Comparison of ENCODE assay signal across 1 cellular context in genomic region chr19:5718579-5719273, GRCh38.
A peak's percentile ranks its signal among the peaks of the same experiment; 100 is the strongest.
TF ChIP-seq lines count a peak whose summit lies in the region.

No MANE protein-coding gene starts in this region.

TF ChIP-seq in K562, 482 proteins besides CTCF, POLR2A, EP300 and RAD21 (continued from another document and continues in another):
- no peak for TF ChIP-seq GTF2B (IDR thresholded peaks at IDR 0.05; ENCODE audit: extremely low read depth, insufficient read length)
- TF ChIP-seq POU5F1 (IDR thresholded peaks at IDR 0.05; ENCODE audit: borderline replicate concordance, low read depth, low read length, partially characterized antibody): no peak
- TF ChIP-seq HNRNPK (IDR thresholded peaks at IDR 0.05; ENCODE audit: low read depth, low read length, poor library complexity, severe bottlenecking): no peak
- TF ChIP-seq ZFX (CRISPR knock-in tag; IDR thresholded peaks at IDR 0.05): peak; percentile 64
- TF ChIP-seq ZZZ3 (IDR thresholded peaks at IDR 0.05): no peak
- TF ChIP-seq CREBBP (IDR thresholded peaks at IDR 0.05; ENCODE audit: low read depth, low read length): no peak
- no peak for TF ChIP-seq ELK1 (CRISPR knock-in tag; IDR thresholded peaks at IDR 0.05)
- TF ChIP-seq U2AF1 (optimal IDR thresholded peaks at IDR 0.05; ENCODE audit: low read depth, low read length): no peak
- TF ChIP-seq MIER1 (IDR thresholded peaks at IDR 0.05; ENCODE audit: low read depth): 0 out of 2 replicates have a peak, but pooled peaks have one; percentile 13
- no peak for TF ChIP-seq ZNF830 (CRISPR knock-in tag; IDR thresholded peaks at IDR 0.05)
- no peak for TF ChIP-seq ZNF511 (CRISPR knock-in tag; IDR thresholded peaks at IDR 0.05)
- TF ChIP-seq SIRT6 (IDR thresholded peaks at IDR 0.05; ENCODE audit: low read depth, low read length): no peak
- TF ChIP-seq ETS1 (conservative IDR thresholded peaks at IDR 0.05; ENCODE audit: control insufficient read depth, low read depth, low read length): no peak
- TF ChIP-seq EZH2 (IDR thresholded peaks at IDR 0.05; ENCODE audit: borderline replicate concordance, low read depth, low read length): no peak
- no peak for TF ChIP-seq ELF2 (CRISPR knock-in tag; IDR thresholded peaks at IDR 0.05)
- TF ChIP-seq C11orf30 (IDR thresholded peaks at IDR 0.05; ENCODE audit: low read depth): peak; percentile 59; the same call in 1 of the 2 replicates
- TF ChIP-seq NFRKB (IDR thresholded peaks at IDR 0.05; ENCODE audit: low read depth): peak; percentile 78
- no peak for TF ChIP-seq CHD7 (IDR thresholded peaks at IDR 0.05; ENCODE audit: low read depth, low read length)
- TF ChIP-seq ZNF512 (tag; IDR thresholded peaks at IDR 0.05): no peak
- no peak for TF ChIP-seq BHLHE40 (IDR thresholded peaks at IDR 0.05; ENCODE audit: low read length)
- TF ChIP-seq TRIM28 (IDR thresholded peaks at IDR 0.05): no peak
- no peak for TF ChIP-seq ERF (CRISPR knock-in tag; IDR thresholded peaks at IDR 0.05)
- no peak for TF ChIP-seq ILK (tag; IDR thresholded peaks at IDR 0.05; ENCODE audit: borderline replicate concordance, low read depth)
- peak; percentile 93 for TF ChIP-seq CEBPB (tag; IDR thresholded peaks at IDR 0.05)
- TF ChIP-seq SRSF7 (optimal IDR thresholded peaks at IDR 0.05; ENCODE audit: low read depth, low read length): no peak
- TF ChIP-seq ZNF740 (CRISPR knock-in tag; IDR thresholded peaks at IDR 0.05): no peak
- TF ChIP-seq ZNF740 (tag; IDR thresholded peaks at IDR 0.05): no peak
- TF ChIP-seq THRB (CRISPR knock-in tag; conservative IDR thresholded peaks at IDR 0.05): peak; percentile 50; the same call in 1 of the 2 replicates
- no peak for TF ChIP-seq KAT7 (CRISPR knock-in tag; IDR thresholded peaks at IDR 0.05; ENCODE audit: borderline replicate concordance)
- no peak for TF ChIP-seq RREB1 (CRISPR knock-in tag; IDR thresholded peaks at IDR 0.05)
